ENCODE assay signal across 8 cellular contexts in genomic region chr20:8132015-8132631, GRCh38. TPM values are rescaled to one million over a fixed set of nuclear protein-coding genes. Genes with fewer than 3 reads are reported as not detected.
A peak's percentile ranks its signal among the peaks of the same experiment; 100 is the strongest.
DNase-seq lines count a peak whose midpoint lies in the region; ATAC-seq and TF ChIP-seq lines count a peak whose summit lies in the region.

TSS of gene PLCB1 (plus strand) at chr20:8132266. CDS start at chr20:8132652, 386 bp downstream.

- H3K9me3 Mint-ChIP-seq in activated CD4-positive, alpha-beta memory T cell treated with anti-CD3 and anti-CD28 coated beads for 36 hours, result no peaks in the 10 kb centered on the region

- intact Hi-C loops in activated CD4-positive, alpha-beta memory T cell treated with anti-CD3 and anti-CD28 coated beads for 36 hours (cut with micrococcal nuclease), result loop anchor here (1.0 to 10.0 kb wide), 6 partner anchors 85 to 589 kb away; no protein-coding TSS in a partner anchor
- intact Hi-C loops in dorsolateral prefrontal cortex (cut with DNase I), result loop anchor here (1.0 to 5.0 kb wide), 3 partner anchors 256 to 590 kb away; no protein-coding TSS in a partner anchor

- ATAC-seq in GM18907 (IDR thresholded peaks at IDR 0.05; ENCODE audit: unreplicated experiment), result peak; percentile 89
- ATAC-seq in HG03196 (IDR thresholded peaks at IDR 0.05; ENCODE audit: unreplicated experiment), result peak; percentile 85

- WGBS in liver, result under 1% methylated on average over 71 of the region's 71 CpGs

- peaks cover 17% of the 10 kb centered on the region for H3K4me1 Mint-ChIP-seq in activated CD4-positive, alpha-beta memory T cell treated with anti-CD3 and anti-CD28 coated beads for 36 hours (ENCODE audit: low read depth)

- peak within 1 kb of the TSS; percentile 38 to 40 for H3K9ac ChIP-seq in liver (ENCODE audit: low read depth in 1 of 2, low read length in 2 of 2)

- CTCF ChIA-PET in AG04449 (lab: Yijun Ruan, JAX), result interaction anchor here (0.6 to 12.8 kb wide), 27 partner anchors 10 to 597 kb away, joined by 3 to 181 read pairs (median 3); no protein-coding TSS in a partner anchor
- CTCF ChIA-PET in activated CD4-positive, alpha-beta memory T cell treated with anti-CD3 and anti-CD28 coated beads for 36 hours (lab: Charles Lee), result interaction anchor here (0.6 to 1.6 kb wide), 18 partner anchors 22 to 1616 kb away, joined by 3 to 18 read pairs (median 4); no protein-coding TSS in a partner anchor

- no peaks in the 10 kb centered on the region for H3K9me3 ChIP-seq in liver (ENCODE audit: control insufficient read depth in 4 of 4, low read length in 3 of 4)

- H3K27me3 ChIP-seq in dorsolateral prefrontal cortex, result peaks cover 0 to 40% (median 0%) of the 10 kb centered on the region in 45 donors
- peaks cover 0 to 6% (median under 1%) of the 10 kb centered on the region in 4 donors for H3K27me3 ChIP-seq in liver (ENCODE audit: control insufficient read depth in 4 of 4, insufficient read depth in 4 of 4, low read length in 3 of 4)

- peaks cover 31% of the 10 kb centered on the region for H3K27me3 Mint-ChIP-seq in activated CD4-positive, alpha-beta memory T cell treated with anti-CD3 and anti-CD28 coated beads for 36 hours

- no peaks in the 10 kb centered on the region for H3K36me3 ChIP-seq in liver (ENCODE audit: control insufficient read depth in 4 of 4, insufficient read depth in 3 of 4, low read depth in 1 of 4, low read length in 3 of 4)

- peaks cover 1 to 14% (median 6%) of the 10 kb centered on the region in 4 donors for H3K4me1 ChIP-seq in liver (ENCODE audit: control insufficient read depth in 4 of 4, insufficient read depth in 4 of 4, low read length in 3 of 4)

- no peak for DNase-seq in AG04449 (ENCODE audit: low read depth, low spot score)
- DNase-seq in NCI-H510A treated with DMSO at 0.1 percent for 48 hours (lab: John Stamatoyannopoulos, UW), result peak; percentile 84
- peak; percentile 85 for DNase-seq in activated CD4-positive, alpha-beta memory T cell treated with anti-CD3 and anti-CD28 coated beads for 36 hours
- DNase-seq in dorsolateral prefrontal cortex, result peak; percentile 61 to 88 (median 79)
- peak; percentile 68 for DNase-seq in stimulated activated CD4-positive, alpha-beta T cell treated with anti-CD3 and anti-CD28 coated beads, Interleukin-4, amount 100 ng/mL, for 1 hour

- TF ChIP-seq CTCF in AG04449 (IDR thresholded peaks at IDR 0.05; ENCODE audit: insufficient read depth, low read length, missing control alignments) (peak; percentile 99), dorsolateral prefrontal cortex (IDR thresholded peaks at IDR 0.05 in 54 of 56, conservative IDR thresholded peaks at IDR 0.05 in 2 of 56; ENCODE audit: low read depth in 1 of 56, partially characterized antibody in 56 of 56) (peak; percentile 29 to 91 (median 78)), liver (IDR thresholded peaks at IDR 0.05; ENCODE audit: low read depth, low read length, missing input control) (peak; percentile 90)

- H3K36me3 Mint-ChIP-seq in activated CD4-positive, alpha-beta memory T cell treated with anti-CD3 and anti-CD28 coated beads for 36 hours, result no peaks in the 10 kb centered on the region

- peak within 1 kb of the TSS; percentile 76 for H3K4me3 ChIP-seq in AG04449 (ENCODE audit: low read depth, low read length)
- H3K4me3 ChIP-seq in dorsolateral prefrontal cortex, result peak within 1 kb of the TSS; percentile 55 to 87 (median 74)
- peak within 1 kb of the TSS; percentile 70 to 79 (median 79) for H3K4me3 ChIP-seq in liver (ENCODE audit: low read depth in 1 of 3, low read length in 3 of 3)

- peak within 1 kb of the TSS; percentile 76 for H3K4me3 Mint-ChIP-seq in activated CD4-positive, alpha-beta memory T cell treated with anti-CD3 and anti-CD28 coated beads for 36 hours

- peak; percentile 81 to 89 for TF ChIP-seq RAD21 in liver (IDR thresholded peaks at IDR 0.05)

- POLR2A ChIA-PET in AG04449 (lab: Yijun Ruan, JAX), result interaction anchor here (0.7 to 0.8 kb wide), 2 partner anchors 11 to 150 kb away, joined by 3 read pairs; no protein-coding TSS in a partner anchor
- POLR2A ChIA-PET in activated CD4-positive, alpha-beta memory T cell treated with anti-CD3 and anti-CD28 coated beads for 36 hours (lab: Charles Lee), result no interaction called here

- peak within 1 kb of the TSS in 58 of 59 donors; percentile 24 to 94 (median 84) for H3K27ac ChIP-seq in dorsolateral prefrontal cortex
- peak within 1 kb of the TSS; percentile 61 to 74 for H3K27ac ChIP-seq in liver (ENCODE audit: low read depth in 1 of 2, low read length in 2 of 2)

- no peak within 1 kb of the TSS for H3K27ac Mint-ChIP-seq in activated CD4-positive, alpha-beta memory T cell treated with anti-CD3 and anti-CD28 coated beads for 36 hours

TF ChIP-seq in liver, 16 proteins besides CTCF, POLR2A, EP300 and RAD21:
- peak in 1 of 2 donors; percentile 19 for TF ChIP-seq RXRA (IDR thresholded peaks at IDR 0.05)
- no peak for TF ChIP-seq REST (IDR thresholded peaks at IDR 0.05)

RNA-seq across cellular contexts. Expression of gene PLCB1, which starts in this region (rescaled TPM):
- 1 to 10 TPM; 3.9 to 4.0 TPM for total RNA-seq in activated CD4-positive, alpha-beta memory T cell treated with anti-CD3 and anti-CD28 coated beads for 36 hours
- total RNA-seq in dorsolateral prefrontal cortex (100 to 1,000 TPM in 117 of 120 experiments, 10 to 100 TPM in 3; 68.3 to 259 (median 170) TPM), liver (10 to 100 TPM in 1 of 2 donors, 1 to 10 TPM in 1; 5.0 to 13.5 TPM)
- polyA plus RNA-seq in liver, result 1 to 10 TPM; 3.7 to 6.8 TPM

Comparison
In these comparisons a context has a peak if more than half of its experiments do, and no peak if none do; other contexts are left out.
1. RNA of gene PLCB1 (total RNA-seq): 68.3 to 259 TPM in dorsolateral prefrontal cortex; 5.0 to 13.5 TPM in liver and 3.9 to 4.0 TPM in activated CD4-positive, alpha-beta memory T cell treated with anti-CD3 and anti-CD28 coated beads for 36 hours; every median in the first group is over 4 times any median in the second.
2. Peak in every context shown above with its lines, with median percentiles within 50 percentile points of each other: H3K4me3 ChIP-seq and CTCF ChIP-seq.